In genomic region chr2:238159676-238160205, GRCh38 we compare ENCODE assay signal across 1 cellular context.
TF ChIP-seq lines count a peak whose summit lies in the region.

No MANE protein-coding gene starts in this region.

TF ChIP-seq in H1, 55 proteins besides CTCF, POLR2A, EP300 and RAD21:
- 0 out of 4 replicates have a peak, but pooled peaks of 1 of the 2 experiments have one; percentile 10 for TF ChIP-seq HDAC2 (IDR thresholded peaks at IDR 0.05; ENCODE audit: borderline replicate concordance in 1 of 2, low read depth in 2 of 2, low read length in 2 of 2)
- TF ChIP-seq SUZ12 (IDR thresholded peaks at IDR 0.05; ENCODE audit: low read length): 0 out of 2 replicates have a peak, but pooled peaks have one; percentile 9
- no peak for TF ChIP-seq NRF1 (IDR thresholded peaks at IDR 0.05; ENCODE audit: low read depth, low read length)
TF ChIP-seq in H1: peak in this region for 2.
